Comparison of ENCODE assay signal across 17 cellular contexts in the genomic region with DNA sequence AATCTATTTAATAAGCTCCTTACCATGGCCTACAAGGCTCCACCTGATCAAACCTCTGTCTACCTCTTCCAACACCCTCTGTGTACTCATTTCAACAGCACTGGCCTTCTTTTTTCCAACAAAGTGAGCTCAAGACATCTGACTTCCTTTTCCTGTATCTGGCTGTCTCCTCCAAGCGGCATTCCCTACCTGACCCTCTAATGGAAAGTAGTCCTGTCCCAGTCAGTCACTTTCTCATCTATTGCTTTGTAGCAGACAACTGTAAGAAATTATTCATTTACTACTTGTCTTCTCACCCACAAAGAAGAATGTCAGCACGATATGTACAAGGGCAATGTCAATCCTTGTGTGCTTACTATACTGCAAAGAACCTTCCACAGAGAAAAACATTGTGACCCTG.
"Had no signal": no experiment of that assay in that cellular context is flagged by ENCODE, and none has a peak within 500 bp of the region (broad histone marks: within the 10 kb centered on the region; RNA-seq: fewer than 3 reads in every experiment).

No MANE protein-coding gene starts in this region.

- H3K36me3 ChIP-seq: esophagus squamous epithelium, left lung, ovary, stomach, upper lobe of right lung had no signal

- H3K9me3 ChIP-seq: esophagus squamous epithelium, left lung, ovary, stomach, testis, upper lobe of right lung had no signal

- H3K27me3 Mint-ChIP-seq: activated CD8-positive, alpha-beta memory T cell treated with anti-CD3 and anti-CD28 coated beads, Interleukin-2, amount 10 ng/mL, durations not matched to agents 7 days and 5 days; T-cell had no signal

- DNase-seq: activated CD4-positive, CD25-positive, alpha-beta regulatory T cell treated with anti-CD3 and anti-CD28 coated beads, Interleukin-2, amount 50 U/mL, for 72 hours; activated CD8-positive, alpha-beta memory T cell treated with anti-CD3 and anti-CD28 coated beads, Interleukin-2, amount 10 ng/mL, durations not matched to agents 7 days and 5 days; activated naive CD4-positive, alpha-beta T cell treated with anti-CD3 and anti-CD28 coated beads for 36 hours; activated T-cell treated with anti-CD3 and anti-CD28 coated beads, Interleukin-2, amount 50 U/mL, for 1 hour; esophagus squamous epithelium; hippocampal formation; left lung; ovary; stimulated activated CD4-positive, alpha-beta T cell treated with anti-CD3 and anti-CD28 coated beads, Interleukin-12 subunit alpha, Interleukin-12 subunit beta, amount 100 ng/mL, for 4 hours; stimulated activated CD4-positive, alpha-beta T cell treated with anti-CD3 and anti-CD28 coated beads, Interleukin-2, amount 100 ng/mL, for 24 hours; stomach; T-cell; T1000; testis; upper lobe of right lung had no signal

- H3K4me3 Mint-ChIP-seq: activated CD8-positive, alpha-beta memory T cell treated with anti-CD3 and anti-CD28 coated beads, Interleukin-2, amount 10 ng/mL, durations not matched to agents 7 days and 5 days; activated naive CD4-positive, alpha-beta T cell treated with anti-CD3 and anti-CD28 coated beads for 36 hours; neural crest cell; T-cell had no signal

- H3K27ac ChIP-seq: esophagus squamous epithelium, left lung, ovary, stomach, testis, upper lobe of right lung had no signal

- H3K9me3 Mint-ChIP-seq: activated naive CD4-positive, alpha-beta T cell treated with anti-CD3 and anti-CD28 coated beads for 36 hours; activated T-helper 2 cell treated with anti-CD3 and anti-CD28 coated beads, Interferon-gamma antibody, Interleukin-2, Interleukin-4, amounts not matched to agents 10 μg/mL and 5 μg/mL and 100 μg/mL, durations not matched to agents 14 hours and 24 hours and 36 hours; neural crest cell; T-cell had no signal

- H3K27me3 ChIP-seq: esophagus squamous epithelium, left lung, ovary, stomach, testis, upper lobe of right lung had no signal

- H3K36me3 Mint-ChIP-seq: T-cell had no signal

- H3K27ac Mint-ChIP-seq: activated CD8-positive, alpha-beta memory T cell treated with anti-CD3 and anti-CD28 coated beads, Interleukin-2, amount 10 ng/mL, durations not matched to agents 7 days and 5 days; activated naive CD4-positive, alpha-beta T cell treated with anti-CD3 and anti-CD28 coated beads for 36 hours; activated T-helper 2 cell treated with anti-CD3 and anti-CD28 coated beads, Interferon-gamma antibody, Interleukin-2, Interleukin-4, amounts not matched to agents 10 μg/mL and 5 μg/mL and 100 μg/mL, durations not matched to agents 14 hours and 24 hours and 36 hours; T-cell had no signal

- H3K4me3 ChIP-seq: esophagus squamous epithelium, left lung, ovary, stomach, testis, upper lobe of right lung had no signal

- ATAC-seq: activated CD8-positive, alpha-beta memory T cell treated with anti-CD3 and anti-CD28 coated beads, Interleukin-2, amount 10 ng/mL, durations not matched to agents 7 days and 5 days; left lung; T-cell; upper lobe of right lung had no signal
